In the genomic region with DNA sequence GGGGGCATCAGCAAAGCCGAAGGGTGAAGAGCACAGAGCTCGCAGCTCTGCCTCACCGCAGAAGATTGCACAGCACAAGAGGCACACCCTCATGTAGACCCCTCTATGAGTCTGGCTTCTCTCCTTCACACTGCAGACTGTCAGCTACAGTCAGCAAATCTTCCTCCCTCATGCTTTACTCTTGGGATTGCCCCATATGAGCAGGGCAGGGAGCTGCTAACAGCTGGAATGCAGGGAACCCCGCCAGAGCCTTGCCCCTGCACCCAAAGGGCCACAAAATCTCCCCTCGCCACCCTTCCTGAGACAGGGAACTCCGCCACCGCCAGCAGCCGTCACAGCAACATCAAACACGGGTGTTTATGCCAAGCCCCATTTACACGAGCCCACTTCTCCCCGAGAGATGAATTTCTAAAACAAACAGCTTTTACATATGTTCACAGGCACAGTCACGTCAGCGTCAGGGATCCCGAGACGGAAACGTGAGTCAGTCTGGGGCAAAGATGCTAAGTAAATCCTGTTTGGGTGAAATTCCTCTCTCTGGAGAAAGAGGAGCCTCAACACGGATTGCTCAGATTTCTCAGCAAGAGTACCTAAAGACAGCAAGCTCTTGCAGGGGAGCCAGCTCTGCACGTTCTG, we compare ENCODE assay signal across 19 cellular contexts.
DNase-seq lines count a peak whose midpoint lies in the region; ATAC-seq, FAIRE-seq and TF ChIP-seq lines count a peak whose summit lies in the region.
"Had no signal": no experiment of that assay in that cellular context is flagged by ENCODE, and none has a peak within 500 bp of the region (broad histone marks: within the 10 kb centered on the region; RNA-seq: fewer than 3 reads in every experiment).

No MANE protein-coding gene starts in this region.

- no peak for ATAC-seq in heart right ventricle
- ATAC-seq: activated naive CD8-positive, alpha-beta T cell treated with anti-CD3 and anti-CD28 coated beads, Interleukin-2, amount 50 U/mL, for 24 hours; activated T-cell treated with anti-CD3 and anti-CD28 coated beads, Interleukin-2, amount 50 U/mL, for 4 hours; gastrocnemius medialis had no signal

- H3K79me2 ChIP-seq in endothelial cell of umbilical vein (ENCODE audit: control insufficient read depth, insufficient read depth, low read length) = peaks cover 80% of the 10 kb centered on the region
- H3K79me2 ChIP-seq in osteoblast (ENCODE audit: insufficient read depth, low read length) = peaks cover 9% of the 10 kb centered on the region

- H3K36me3 ChIP-seq in endothelial cell of umbilical vein (ENCODE audit: control insufficient read depth in 2 of 2, extremely low read depth in 1 of 2, insufficient read depth in 2 of 2, low read length in 2 of 2) (peaks cover 0 to 2% of the 10 kb centered on the region in 2 experiments), osteoblast (ENCODE audit: insufficient read depth, low read length) (no peaks in the 10 kb centered on the region), small intestine (ENCODE audit: control insufficient read depth in 2 of 2, insufficient read depth in 2 of 2, low read length in 2 of 2) (peaks cover 0 to 3% of the 10 kb centered on the region in 2 donors), heart right ventricle (peaks cover 0 to 13% (median 0%) of the 10 kb centered on the region in 9 donors)
- H3K36me3 ChIP-seq: gastrocnemius medialis had no signal

- 80 to 93% (median 89%) methylated on average over 18 of the region's 18 CpGs for WGBS in small intestine, 3 donors
- WGBS in heart right ventricle, 2 donors = 84 to 86% methylated on average over 18 of the region's 18 CpGs

- H4K20me1 ChIP-seq in endothelial cell of umbilical vein (replicated peaks; ENCODE audit: control insufficient read depth, extremely low read depth, insufficient read depth, low read length) = peaks cover 3% of the 10 kb centered on the region
- H4K20me1 ChIP-seq in osteoblast (ENCODE audit: insufficient read depth, low read length) = no peaks in the 10 kb centered on the region

- intact Hi-C loops in endothelial cell of umbilical vein (cut with micrococcal nuclease) = no loop called here
- intact Hi-C loops in heart right ventricle (cut with DNase I) = no loop called here

- H3K4me3 ChIP-seq in endothelial cell of umbilical vein (replicated peaks in 1 of 3; ENCODE audit: insufficient read depth in 1 of 3, low read depth in 1 of 3, low read length in 3 of 3) (no peak overlapping the region), osteoblast (ENCODE audit: insufficient read depth, low read length) (peak overlapping the region; percentile 56), small intestine (ENCODE audit: low read depth in 1 of 2, low read length in 2 of 2) (no peak overlapping the region), heart right ventricle (no peak overlapping the region)
- H3K4me3 ChIP-seq: BLaER1 treated with 17β-estradiol and CSF1 and Interleukin-3, amounts not matched to agents 10 nM and 100 nM; gastrocnemius medialis had no signal

- POLR2A ChIA-PET in endothelial cell of umbilical vein (lab: Charles Lee) = no interaction called here

- dilution Hi-C loops in endothelial cell of umbilical vein (cut with MboI; ENCODE audit: extremely low pct_ligation_motif_present, low sequenced_read_pairs) = no loop called here

- TF ChIP-seq CTCF in endothelial cell of umbilical vein (IDR thresholded peaks at IDR 0.05; ENCODE audit: extremely low read depth in 1 of 2, insufficient read depth in 1 of 2, low read depth in 1 of 2, low read length in 2 of 2) = no peak
- no peak for TF ChIP-seq CTCF in osteoblast (IDR thresholded peaks at IDR 0.05; ENCODE audit: extremely low read depth, low read depth, low read length)
- TF ChIP-seq CTCF in D721Med (IDR thresholded peaks at IDR 0.05; ENCODE audit: insufficient read depth, missing control alignments) = no peak
- no peak for TF ChIP-seq CTCF in heart right ventricle (IDR thresholded peaks at IDR 0.05)

- TF ChIP-seq POLR2A in endothelial cell of umbilical vein (IDR thresholded peaks at IDR 0.05; ENCODE audit: low read depth, low read length) = no peak

- DNase-seq in Ammon's horn (ENCODE audit: low spot score) (peak; percentile 18), RPMI7951 (ENCODE audit: low read depth) (peak; percentile 8), endothelial cell of umbilical vein (ENCODE audit: low read depth, low spot score) (no peak), osteoblast (ENCODE audit: insufficient read length, low spot score, missing footprints) (peak; percentile 93), D721Med (ENCODE audit: insufficient read length, low spot score) (no peak), small intestine (no peak), heart right ventricle (no peak), DMS153 treated with DMSO at 0.1 percent for 48 hours (lab: John Stamatoyannopoulos, UW; ENCODE audit: unreplicated experiment) (no peak)
- DNase-seq: activated CD4-positive, alpha-beta T cell treated with anti-CD3 and anti-CD28 coated beads, Interleukin-2, amount 10 ng/mL, durations not matched to agents 24 days and 14 days; activated naive CD8-positive, alpha-beta T cell treated with anti-CD3 and anti-CD28 coated beads, Interleukin-2, amount 50 U/mL, for 24 hours; activated T-cell treated with anti-CD3 and anti-CD28 coated beads, Interleukin-2, amount 50 U/mL, for 4 hours; DMS53; gastrocnemius medialis; NCI-H2029 treated with DMSO at 0.1 percent for 48 hours; NCI-H774; RPMI8226; stimulated activated CD4-positive, alpha-beta T cell treated with anti-CD3 and anti-CD28 coated beads, Interleukin-15, amount 100 ng/mL, for 24 hours had no signal

- no peak overlapping the region for H3K4me2 ChIP-seq in endothelial cell of umbilical vein (ENCODE audit: insufficient read depth, low read length)
- peak overlapping the region; percentile 71 for H3K4me2 ChIP-seq in osteoblast (ENCODE audit: insufficient read depth, low read length)

- CTCF ChIA-PET in endothelial cell of umbilical vein (lab: Charles Lee) = interaction anchor here (1.9 kb wide), 1 partner anchor 155 kb away, joined by 4 read pairs; no protein-coding TSS in a partner anchor

- no peaks in the 10 kb centered on the region for H3K9me1 ChIP-seq in endothelial cell of umbilical vein (replicated peaks; ENCODE audit: control insufficient read depth, extremely low read depth, insufficient read depth, low read length)

- no peak for FAIRE-seq in endothelial cell of umbilical vein (lab: Jason Lieb, UNC)
- no peak for FAIRE-seq in D721Med (lab: Jason Lieb, UNC)
- FAIRE-seq in small intestine (lab: Jason Lieb, UNC) = no peak
- FAIRE-seq: islet of Langerhans had no signal

- H3K27me3 ChIP-seq in endothelial cell of umbilical vein (ENCODE audit: control insufficient read depth in 2 of 2, insufficient read depth in 2 of 2, low read length in 2 of 2) (no peaks in the 10 kb centered on the region), osteoblast (ENCODE audit: insufficient read depth, low read length) (no peaks in the 10 kb centered on the region), small intestine (ENCODE audit: control insufficient read depth in 2 of 2, insufficient read depth in 2 of 2, low read length in 2 of 2) (no peaks in the 10 kb centered on the region), heart right ventricle (no peaks in the 10 kb centered on the region)
- H3K27me3 ChIP-seq: BLaER1 treated with 17β-estradiol and CSF1 and Interleukin-3, amounts not matched to agents 10 nM and 100 nM; gastrocnemius medialis had no signal

- H2AFZ ChIP-seq in endothelial cell of umbilical vein (ENCODE audit: low read depth, low read length) (no peak overlapping the region), osteoblast (ENCODE audit: low read length) (peak overlapping the region; percentile 54)

- H3K9me3 ChIP-seq in endothelial cell of umbilical vein (replicated peaks; ENCODE audit: control insufficient read depth, insufficient read depth, low read length) (no peaks in the 10 kb centered on the region), osteoblast (ENCODE audit: low read depth, low read length) (no peaks in the 10 kb centered on the region), small intestine (ENCODE audit: control insufficient read depth, low read depth) (no peaks in the 10 kb centered on the region), heart right ventricle (peaks cover 0 to 4% (median 0%) of the 10 kb centered on the region in 11 donors)
- H3K9me3 ChIP-seq: gastrocnemius medialis had no signal

- H3K4me1 ChIP-seq in endothelial cell of umbilical vein (ENCODE audit: control insufficient read depth, extremely low read depth, insufficient read depth, low read length) = no peaks in the 10 kb centered on the region
- H3K4me1 ChIP-seq in osteoblast (ENCODE audit: insufficient read depth, low read length) = peaks cover 8% of the 10 kb centered on the region
- no peaks in the 10 kb centered on the region for H3K4me1 ChIP-seq in small intestine (ENCODE audit: control insufficient read depth in 2 of 2, insufficient read depth in 1 of 2, low read depth in 1 of 2, low read length in 1 of 2)
- no peaks in the 10 kb centered on the region for H3K4me1 ChIP-seq in heart right ventricle
- H3K4me1 ChIP-seq: gastrocnemius medialis had no signal

- H3K27ac ChIP-seq in endothelial cell of umbilical vein (ENCODE audit: insufficient read depth, low read depth, low read length) (no peak overlapping the region), osteoblast (ENCODE audit: low read depth, low read length) (peak overlapping the region; percentile 70), small intestine (ENCODE audit: low read depth in 1 of 2, low read length in 1 of 2) (no peak overlapping the region), heart right ventricle (no peak overlapping the region)
- H3K27ac ChIP-seq: BLaER1 treated with 17β-estradiol and CSF1 and Interleukin-3, amounts not matched to agents 10 nM and 100 nM; gastrocnemius medialis had no signal

- BruUV-seq in endothelial cell of umbilical vein (replicated peaks; lab: Mats Ljungman, UMichigan) = no TSS peak

- H3K9ac ChIP-seq in endothelial cell of umbilical vein (replicated peaks; ENCODE audit: extremely low read depth, insufficient read depth, low read length) = no peak overlapping the region
- H3K9ac ChIP-seq: BLaER1 treated with 17β-estradiol and CSF1 and Interleukin-3, amounts not matched to agents 10 nM and 100 nM had no signal

TF ChIP-seq in endothelial cell of umbilical vein, 7 proteins besides CTCF, POLR2A, EP300 and RAD21:
- peak; percentile 24 for TF ChIP-seq FOS (IDR thresholded peaks at IDR 0.05; ENCODE audit: borderline replicate concordance, insufficient read depth, low read length)
- TF ChIP-seq EZH2 (IDR thresholded peaks at IDR 0.05; ENCODE audit: borderline replicate concordance, low read depth, low read length, severe bottlenecking) = no peak

Comparison
In these comparisons a context has a peak if more than half of its experiments do, and no peak if none do; other contexts are left out.
1. DNase-seq: peak in Ammon's horn (single experiment), RPMI7951 (single experiment) and osteoblast (single experiment); none in endothelial cell of umbilical vein (single experiment), D721Med (single experiment), small intestine (single experiment), heart right ventricle (0 of 2) and DMS153 treated with DMSO at 0.1 percent for 48 hours (single experiment).